In the genomic region with DNA sequence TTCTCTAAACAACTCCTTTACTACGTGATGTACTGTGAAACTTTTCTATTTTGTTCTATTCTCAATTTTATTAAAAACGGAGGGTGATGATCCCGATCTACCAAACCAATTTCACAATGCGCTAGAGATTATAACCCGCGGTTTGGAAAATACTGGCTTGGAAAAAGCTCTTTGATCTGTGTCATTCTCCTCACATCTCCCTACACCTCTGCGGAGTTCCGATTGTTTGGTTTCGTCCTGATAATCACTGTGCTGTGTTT, we compare ENCODE assay signal across 12 cellular contexts. TPM values are rescaled to one million over a fixed set of nuclear protein-coding genes. Genes with fewer than 3 reads are reported as not detected.
DNase-seq lines count a peak whose midpoint lies in the region; ATAC-seq, FAIRE-seq and TF ChIP-seq lines count a peak whose summit lies in the region.
"Had no signal": no experiment of that assay in that cellular context is flagged by ENCODE, and none has a peak within 500 bp of the region (broad histone marks: within the 10 kb centered on the region; RNA-seq: fewer than 3 reads in every experiment).

No MANE protein-coding gene starts in this region.

- H3K4me3 ChIP-seq in Caco-2 (ENCODE audit: low read depth, low read length) (peak overlapping the region; percentile 45), foreskin fibroblast (ENCODE audit: low read depth in 1 of 2, low read length in 2 of 2) (peak overlapping the region; percentile 83 to 95), sigmoid colon (peak overlapping the region; percentile 89 to 97 (median 96))

- WGBS in sigmoid colon, 2 donors: 3 to 13% methylated on average over 9 of the region's 9 CpGs

- no peak for ATAC-seq in activated CD8-positive, alpha-beta T cell treated with anti-CD3 and anti-CD28 coated beads, Interleukin-2, amount 10 ng/mL, durations not matched to agents 7 days and 5 days

- TF ChIP-seq EP300 in sigmoid colon (IDR thresholded peaks at IDR 0.05): no peak

- H3K27ac ChIP-seq in RWPE1 (peak overlapping the region; percentile 92), sigmoid colon (peak overlapping the region; percentile 92 to 96 (median 94))

- TF ChIP-seq CTCF in Caco-2 (IDR thresholded peaks at IDR 0.05; ENCODE audit: insufficient read depth in 1 of 2, low read depth in 1 of 2, low read length in 1 of 2, severe bottlenecking in 1 of 2, unreplicated experiment in 1 of 2): no peak
- no peak for TF ChIP-seq CTCF in RWPE1 (conservative IDR thresholded peaks at IDR 0.05; ENCODE audit: low read depth)
- TF ChIP-seq CTCF in foreskin fibroblast (IDR thresholded peaks at IDR 0.05; ENCODE audit: low read depth, low read length): no peak
- no peak for TF ChIP-seq CTCF in sigmoid colon (IDR thresholded peaks at IDR 0.05)

- no peaks in the 10 kb centered on the region for H3K27me3 ChIP-seq in Caco-2 (replicated peaks; ENCODE audit: control insufficient read depth, insufficient read depth, low read length)
- H3K27me3 ChIP-seq in sigmoid colon: no peaks in the 10 kb centered on the region

- no peak for FAIRE-seq in urothelium cell line (lab: Jason Lieb, UNC)
- FAIRE-seq: G401.6, TTC549 had no signal

- no peaks in the 10 kb centered on the region for H3K9me3 Mint-ChIP-seq in Caco-2 (ENCODE audit: unreplicated experiment)
- no peaks in the 10 kb centered on the region for H3K9me3 Mint-ChIP-seq in activated CD8-positive, alpha-beta T cell treated with anti-CD3 and anti-CD28 coated beads, Interleukin-2, amount 10 ng/mL, durations not matched to agents 7 days and 5 days (ENCODE audit: insufficient read depth)
- H3K9me3 Mint-ChIP-seq: brain, neural crest cell had no signal

- DNase-seq in Caco-2: no peak
- DNase-seq in RWPE1 (ENCODE audit: low spot score): no peak
- no peak for DNase-seq in foreskin fibroblast
- no peak for DNase-seq in sigmoid colon
- DNase-seq in urothelium cell line (ENCODE audit: low spot score): no peak
- DNase-seq in NCI-H1436 treated with DMSO at 0.1 percent for 48 hours (lab: John Stamatoyannopoulos, UW): no peak
- no peak for DNase-seq in activated CD8-positive, alpha-beta T cell treated with anti-CD3 and anti-CD28 coated beads, Interleukin-2, amount 10 ng/mL, durations not matched to agents 7 days and 5 days
- DNase-seq in NAMALWA (ENCODE audit: low spot score): no peak

- H3K4me3 Mint-ChIP-seq in Caco-2 (ENCODE audit: unreplicated experiment): no peak overlapping the region
- no peak overlapping the region for H3K4me3 Mint-ChIP-seq in activated CD8-positive, alpha-beta T cell treated with anti-CD3 and anti-CD28 coated beads, Interleukin-2, amount 10 ng/mL, durations not matched to agents 7 days and 5 days
- H3K4me3 Mint-ChIP-seq: neural crest cell had no signal

- BruUV-seq in Caco-2 (replicated peaks; lab: Mats Ljungman, UMichigan): no TSS peak

- H3K27me3 Mint-ChIP-seq in Caco-2 (ENCODE audit: insufficient read depth, unreplicated experiment): no peaks in the 10 kb centered on the region
- H3K27me3 Mint-ChIP-seq in activated CD8-positive, alpha-beta T cell treated with anti-CD3 and anti-CD28 coated beads, Interleukin-2, amount 10 ng/mL, durations not matched to agents 7 days and 5 days (ENCODE audit: low read depth): peaks cover 13% of the 10 kb centered on the region

- peaks cover 22% of the 10 kb centered on the region for H3K4me1 ChIP-seq in Caco-2
- H3K4me1 ChIP-seq in sigmoid colon: peaks cover 0 to 35% (median 30%) of the 10 kb centered on the region in 4 donors

- H3K4me1 Mint-ChIP-seq in Caco-2 (ENCODE audit: low read depth, unreplicated experiment): peaks cover 15% of the 10 kb centered on the region
- peaks cover 24% of the 10 kb centered on the region for H3K4me1 Mint-ChIP-seq in activated CD8-positive, alpha-beta T cell treated with anti-CD3 and anti-CD28 coated beads, Interleukin-2, amount 10 ng/mL, durations not matched to agents 7 days and 5 days (ENCODE audit: low read depth)

- intact Hi-C loops in Caco-2 (cut with micrococcal nuclease; ENCODE audit: unreplicated experiment) (no loop called here), sigmoid colon (cut with DNase I) (loop anchor here (5.0 to 10.0 kb wide), 4 partner anchors 180 to 570 kb away; a partner anchor contains a TSS)

- H3K9me3 ChIP-seq in Caco-2: no peaks in the 10 kb centered on the region
- H3K9me3 ChIP-seq in sigmoid colon: no peaks in the 10 kb centered on the region

- CTCF ChIA-PET in Caco-2 (lab: Charles Lee) (interaction anchor here (0.7 to 1.0 kb wide), 3 partner anchors 46 to 82 kb away, joined by 4 to 7 read pairs (median 5); no protein-coding TSS in a partner anchor), RWPE1 (lab: Yijun Ruan, JAX) (interaction anchor here (1.3 kb wide), 1 partner anchor 21 kb away, joined by 6 read pairs; no protein-coding TSS in a partner anchor)
- CTCF ChIA-PET in activated CD8-positive, alpha-beta T cell treated with anti-CD3 and anti-CD28 coated beads, Interleukin-2, amount 10 ng/mL, durations not matched to agents 7 days and 5 days (lab: Charles Lee): interaction anchor here (1.1 kb wide), 1 partner anchor 30 kb away, joined by 3 read pairs; no protein-coding TSS in a partner anchor

- H3K27ac Mint-ChIP-seq in Caco-2 (ENCODE audit: unreplicated experiment): no peak overlapping the region
- no peak overlapping the region for H3K27ac Mint-ChIP-seq in activated CD8-positive, alpha-beta T cell treated with anti-CD3 and anti-CD28 coated beads, Interleukin-2, amount 10 ng/mL, durations not matched to agents 7 days and 5 days

- POLR2A ChIA-PET in Caco-2 (lab: Charles Lee): interaction anchor here (0.6 to 1.0 kb wide), 4 partner anchors 33 to 943 kb away, joined by 3 to 5 read pairs (median 4); no protein-coding TSS in a partner anchor
- POLR2A ChIA-PET in RWPE1 (lab: Yijun Ruan, JAX; ENCODE audit: low non-redundant PET): no interaction called here
- POLR2A ChIA-PET in activated CD8-positive, alpha-beta T cell treated with anti-CD3 and anti-CD28 coated beads, Interleukin-2, amount 10 ng/mL, durations not matched to agents 7 days and 5 days (lab: Charles Lee): interaction anchor here (0.5 to 1.0 kb wide), 4 partner anchors 8 to 388 kb away, joined by 3 to 4 read pairs (median 4); no protein-coding TSS in a partner anchor

- no peaks in the 10 kb centered on the region for H3K36me3 Mint-ChIP-seq in Caco-2 (ENCODE audit: insufficient read depth, unreplicated experiment)
- H3K36me3 Mint-ChIP-seq in activated CD8-positive, alpha-beta T cell treated with anti-CD3 and anti-CD28 coated beads, Interleukin-2, amount 10 ng/mL, durations not matched to agents 7 days and 5 days (ENCODE audit: low read depth): no peaks in the 10 kb centered on the region
- H3K36me3 Mint-ChIP-seq: brain had no signal

- no peak for TF ChIP-seq POLR2A in sigmoid colon (IDR thresholded peaks at IDR 0.05)

- H3K36me3 ChIP-seq in Caco-2 (ENCODE audit: control insufficient read depth, insufficient read depth, low read length) (no peaks in the 10 kb centered on the region), sigmoid colon (no peaks in the 10 kb centered on the region)

RNA-seq across cellular contexts. Expression of a gene that starts 0.6 kb away (rescaled TPM):
- total RNA-seq in Caco-2 (2022): 93.4 and 94.4 TPM in 2 replicates
- 10 to 100 TPM; 22.8 to 55.6 (median 31.7) TPM for total RNA-seq in sigmoid colon
- polyA plus RNA-seq in sigmoid colon: 10 to 100 TPM; 21.0 to 36.0 (median 34.2) TPM
- total RNA-seq in activated CD8-positive, alpha-beta T cell treated with anti-CD3 and anti-CD28 coated beads, Interleukin-2, amount 10 ng/mL, durations not matched to agents 7 days and 5 days: 10 to 100 TPM; 25.0 to 25.2 TPM

Comparison
In these comparisons a context has a peak if more than half of its experiments do, and no peak if none do; other contexts are left out.
1. H3K4me3 ChIP-seq: peak in every context shown above with its lines; median percentile 96 in sigmoid colon; 89 in foreskin fibroblast; 45 in Caco-2.